In genomic region chr12:93102289-93102688, GRCh38 we compare ENCODE assay signal across 17 cellular contexts.
"Had no signal": no experiment of that assay in that cellular context is flagged by ENCODE, and none has a peak within 500 bp of the region (broad histone marks: within the 10 kb centered on the region; RNA-seq: fewer than 3 reads in every experiment).

No MANE protein-coding gene starts in this region.

- H3K27ac Mint-ChIP-seq: activated CD4-positive, alpha-beta memory T cell treated with anti-CD3 and anti-CD28 coated beads for 36 hours; activated naive CD4-positive, alpha-beta T cell treated with anti-CD3 and anti-CD28 coated beads for 36 hours; activated naive CD8-positive, alpha-beta T cell treated with anti-CD3 and anti-CD28 coated beads, Interleukin-2, amount 10 ng/mL, durations not matched to agents 7 days and 5 days; activated T-cell treated with anti-CD3 and anti-CD28 coated beads, Interleukin-2, amount 50 U/mL, for 72 hours had no signal

- H3K4me1 ChIP-seq: left lung, upper lobe of right lung had no signal

- H3K9me3 ChIP-seq: left lung, spleen, upper lobe of right lung had no signal

- H3K27ac ChIP-seq: coronary artery, left lung, spleen, upper lobe of right lung had no signal

- H3K36me3 ChIP-seq: left lung, spleen, upper lobe of right lung had no signal

- H3K9me3 Mint-ChIP-seq: activated CD4-positive, alpha-beta memory T cell treated with anti-CD3 and anti-CD28 coated beads for 36 hours; activated naive CD4-positive, alpha-beta T cell treated with anti-CD3 and anti-CD28 coated beads for 36 hours; activated naive CD8-positive, alpha-beta T cell treated with anti-CD3 and anti-CD28 coated beads, Interleukin-2, amount 10 ng/mL, durations not matched to agents 7 days and 5 days; activated T-cell treated with anti-CD3 and anti-CD28 coated beads, Interleukin-2, amount 50 U/mL, for 72 hours had no signal

- H3K27me3 ChIP-seq: left lung, spleen, upper lobe of right lung had no signal

- H3K4me3 Mint-ChIP-seq: activated CD4-positive, alpha-beta memory T cell treated with anti-CD3 and anti-CD28 coated beads for 36 hours; activated naive CD4-positive, alpha-beta T cell treated with anti-CD3 and anti-CD28 coated beads for 36 hours; activated naive CD8-positive, alpha-beta T cell treated with anti-CD3 and anti-CD28 coated beads, Interleukin-2, amount 10 ng/mL, durations not matched to agents 7 days and 5 days; activated T-cell treated with anti-CD3 and anti-CD28 coated beads, Interleukin-2, amount 50 U/mL, for 72 hours had no signal

- ATAC-seq: activated T-cell treated with anti-CD3 and anti-CD28 coated beads, Interleukin-2, amount 50 U/mL, for 72 hours; left lung; stimulated activated naive CD8-positive, alpha-beta T cell treated with anti-CD3 and anti-CD28 coated beads, Interleukin-15, Interleukin-2, amounts not matched to agents 100 U/mL and 50 U/mL, for 24 hours; upper lobe of right lung had no signal

- DNase-seq: activated CD4-positive, alpha-beta memory T cell treated with anti-CD3 and anti-CD28 coated beads for 36 hours; activated CD4-positive, alpha-beta T cell treated with anti-CD3 and anti-CD28 coated beads for 48 hours; activated effector memory CD4-positive, alpha-beta T cell treated with Interleukin-2 at 50 U/mL for 16 hours; activated naive CD4-positive, alpha-beta T cell treated with anti-CD3 and anti-CD28 coated beads for 36 hours; activated naive CD8-positive, alpha-beta T cell treated with anti-CD3 and anti-CD28 coated beads, Interleukin-2, amount 10 ng/mL, durations not matched to agents 7 days and 5 days; activated T-cell treated with anti-CD3 and anti-CD28 coated beads, Interleukin-2, amount 50 U/mL, for 72 hours; amniotic stem cell; cerebellar nuclear complex; left lung; mammary epithelial cell; occipital lobe; spleen; stimulated activated CD4-positive, alpha-beta T cell treated with anti-CD3 and anti-CD28 coated beads, Interleukin-4, amount 100 ng/mL, for 4 hours; stimulated activated naive CD8-positive, alpha-beta T cell treated with anti-CD3 and anti-CD28 coated beads, Interleukin-15, Interleukin-2, amounts not matched to agents 100 U/mL and 50 U/mL, for 24 hours; T1000; upper lobe of right lung had no signal

- H3K27me3 Mint-ChIP-seq: activated CD4-positive, alpha-beta memory T cell treated with anti-CD3 and anti-CD28 coated beads for 36 hours; activated naive CD8-positive, alpha-beta T cell treated with anti-CD3 and anti-CD28 coated beads, Interleukin-2, amount 10 ng/mL, durations not matched to agents 7 days and 5 days had no signal

- H3K36me3 Mint-ChIP-seq: activated CD4-positive, alpha-beta memory T cell treated with anti-CD3 and anti-CD28 coated beads for 36 hours had no signal

- H3K4me3 ChIP-seq: coronary artery, left lung, spleen, upper lobe of right lung had no signal
